In the genomic region with DNA sequence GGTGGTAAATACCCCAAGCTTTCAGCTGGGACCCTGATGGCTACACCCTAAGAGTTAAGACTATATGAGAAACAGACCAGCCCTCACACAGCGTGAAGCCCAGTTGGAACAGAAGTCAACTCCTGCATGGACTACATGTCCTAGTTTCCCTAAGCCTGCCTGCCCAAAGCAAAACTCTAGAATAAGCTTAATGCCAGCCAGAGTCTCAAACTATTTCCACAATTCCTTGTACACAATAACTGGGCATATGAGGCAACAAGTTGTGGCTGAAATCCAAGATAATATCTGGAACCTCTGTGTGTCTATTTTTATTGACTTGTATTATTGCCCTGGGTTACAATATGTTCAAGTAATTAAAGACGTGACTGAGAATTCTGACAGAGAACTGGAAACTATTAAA, we compare ENCODE assay signal across 16 cellular contexts. TPM values are rescaled to one million over a fixed set of nuclear protein-coding genes. Genes with fewer than 3 reads are reported as not detected.
DNase-seq lines count a peak whose midpoint lies in the region; ATAC-seq and TF ChIP-seq lines count a peak whose summit lies in the region.
"Had no signal": no experiment of that assay in that cellular context is flagged by ENCODE, and none has a peak within 500 bp of the region (broad histone marks: within the 10 kb centered on the region; RNA-seq: fewer than 3 reads in every experiment).

No MANE protein-coding gene starts in this region.

- no peak for TF ChIP-seq CTCF in fibroblast of the aortic adventitia (IDR thresholded peaks at IDR 0.05; ENCODE audit: insufficient read depth, low read length)
- TF ChIP-seq CTCF in osteocyte (IDR thresholded peaks at IDR 0.05) = no peak

- peaks cover 82% of the 10 kb centered on the region for H3K4me1 Mint-ChIP-seq in osteocyte (ENCODE audit: unreplicated experiment)
- H3K4me1 Mint-ChIP-seq: IgD-negative memory B cell had no signal

- peak overlapping the region; percentile 95 for H3K27ac Mint-ChIP-seq in osteocyte (ENCODE audit: unreplicated experiment)
- H3K27ac Mint-ChIP-seq: endodermal cell had no signal

- ATAC-seq in HG03175 (IDR thresholded peaks at IDR 0.05; ENCODE audit: unreplicated experiment) = no peak
- no peak for ATAC-seq in GM18858 (IDR thresholded peaks at IDR 0.05; ENCODE audit: unreplicated experiment)
- ATAC-seq in activated CD4-positive, CD25-positive, alpha-beta regulatory T cell treated with anti-CD3 and anti-CD28 coated beads, Interleukin-2, amount 50 U/mL, for 24 hours = no peak

- no peaks in the 10 kb centered on the region for H3K36me3 Mint-ChIP-seq in osteocyte (ENCODE audit: unreplicated experiment)
- H3K36me3 Mint-ChIP-seq: IgD-negative memory B cell had no signal

- no peaks in the 10 kb centered on the region for H3K27me3 Mint-ChIP-seq in osteocyte (ENCODE audit: unreplicated experiment)

- H3K4me3 ChIP-seq in fibroblast of the aortic adventitia (ENCODE audit: low read depth, low read length) = peak overlapping the region; percentile 45
- H3K4me3 ChIP-seq: SJCRH30, upper lobe of left lung had no signal

- peak overlapping the region; percentile 67 for H3K4me3 Mint-ChIP-seq in osteocyte (ENCODE audit: unreplicated experiment)
- H3K4me3 Mint-ChIP-seq: endodermal cell, IgD-negative memory B cell had no signal

- DNase-seq in AG08395 (ENCODE audit: low spot score) = peak; percentile 45
- peak; percentile 56 for DNase-seq in OCI-M1 (lab: John Stamatoyannopoulos, UW)
- DNase-seq in fibroblast of the aortic adventitia (ENCODE audit: low read depth) = peak; percentile 74
- no peak for DNase-seq in osteocyte (ENCODE audit: extremely low spot score, unreplicated experiment)
- DNase-seq in SK-N-DZ (ENCODE audit: low spot score) = no peak
- DNase-seq: amniotic stem cell, DND-41, endodermal cell, NCI-H1694, SJCRH30, upper lobe of left lung, WERI-Rb-1 had no signal

- peaks cover 3% of the 10 kb centered on the region for H3K9me3 Mint-ChIP-seq in osteocyte (ENCODE audit: unreplicated experiment)

RNA-seq across cellular contexts. Expression of a gene that starts 19.4 kb away (rescaled TPM):
- total RNA-seq in fibroblast of the aortic adventitia (ENCODE audit: low replicate concordance) = 85.7 and 404 TPM in 2 replicates
- 99.6 and 110 TPM in 2 replicates for total RNA-seq in osteocyte
- 70.8 and 77.2 TPM in 2 replicates for polyA plus RNA-seq in SK-N-DZ (2014; cell fraction: cytosol; rRNA removed)
- 64.8 and 90.6 TPM in 2 replicates for polyA plus RNA-seq in SK-N-DZ (2014; cell fraction: nucleus; rRNA removed)

Comparison
In these comparisons a context has a peak if more than half of its experiments do, and no peak if none do; other contexts are left out.
1. DNase-seq: peak in AG08395 (single experiment), OCI-M1 (single experiment) and fibroblast of the aortic adventitia (single experiment); none in osteocyte (single experiment) and SK-N-DZ (single experiment).